In the genomic region with DNA sequence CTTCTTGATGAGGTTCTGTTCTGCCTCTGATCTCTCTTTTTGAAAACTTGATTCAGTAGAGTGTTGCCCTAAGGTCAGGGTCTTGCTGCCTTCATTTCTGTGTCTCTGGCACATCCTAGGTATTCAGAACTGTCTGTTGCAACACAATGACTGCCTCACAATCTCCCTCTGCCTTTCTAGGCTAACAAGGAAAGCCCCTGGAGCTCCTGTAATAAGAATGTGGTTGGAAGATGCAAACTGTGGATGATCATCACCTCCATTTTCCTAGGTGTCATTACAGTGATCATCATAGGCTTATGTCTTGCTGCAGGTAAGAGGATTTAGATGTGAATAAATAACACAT, we compare ENCODE assay signal across 16 cellular contexts. TPM values are rescaled to one million over a fixed set of nuclear protein-coding genes. Genes with fewer than 3 reads are reported as not detected.
A peak's percentile ranks its signal among the peaks of the same experiment; 100 is the strongest.
DNase-seq lines count a peak whose midpoint lies in the region; ATAC-seq, FAIRE-seq and TF ChIP-seq lines count a peak whose summit lies in the region.
"Had no signal": no experiment of that assay in that cellular context is flagged by ENCODE, and none has a peak within 500 bp of the region (broad histone marks: within the 10 kb centered on the region; RNA-seq: fewer than 3 reads in every experiment).

No MANE protein-coding gene starts in this region.

- H3K27ac ChIP-seq in DOHH2 (ENCODE audit: low read depth, low read length) (peak overlapping the region; percentile 80), OCI-LY3 (ENCODE audit: low read length) (no peak overlapping the region), gastroesophageal sphincter (no peak overlapping the region), pancreas (peak overlapping the region in 3 of 4 donors; percentile 6 to 89 (median 87)), Karpas-422 (ENCODE audit: low read length) (no peak overlapping the region)

- TF ChIP-seq EP300 in gastroesophageal sphincter (IDR thresholded peaks at IDR 0.05) = no peak

- DNase-seq in pancreas = no peak
- no peak for DNase-seq in NCI-H345 (lab: John Stamatoyannopoulos, UW)
- DNase-seq in Karpas-422 = no peak
- DNase-seq: activated CD8-positive, alpha-beta memory T cell treated with anti-CD3 and anti-CD28 coated beads for 24 hours; CD4-positive, CD25-positive, alpha-beta regulatory T cell; erythroblast; NCI-H2227 treated with DMSO at 0.1 percent for 48 hours; retina; T1000 had no signal

- TF ChIP-seq CTCF in DOHH2 (IDR thresholded peaks at IDR 0.05; ENCODE audit: low read depth, low read length, poor library complexity, severe bottlenecking) (no peak), OCI-LY3 (IDR thresholded peaks at IDR 0.05; ENCODE audit: low read depth, low read length) (no peak), gastroesophageal sphincter (IDR thresholded peaks at IDR 0.05) (no peak), pancreas (IDR thresholded peaks at IDR 0.05) (no peak)

- H3K9me2 ChIP-seq in DOHH2 (replicated peaks; ENCODE audit: control insufficient read depth, low read length) (no peaks in the 10 kb centered on the region), Karpas-422 (replicated peaks; ENCODE audit: insufficient read depth, low read length) (no peaks in the 10 kb centered on the region)

- H3K4me3 ChIP-seq in DOHH2 (ENCODE audit: low read length) = peak overlapping the region; percentile 60
- no peak overlapping the region for H3K4me3 ChIP-seq in OCI-LY3 (ENCODE audit: low read length)
- H3K4me3 ChIP-seq in gastroesophageal sphincter = no peak overlapping the region
- H3K4me3 ChIP-seq in pancreas = peak overlapping the region in 2 of 4 donors; percentile 51 to 71
- no peak overlapping the region for H3K4me3 ChIP-seq in Karpas-422 (ENCODE audit: low read length)

- no peak overlapping the region for H3K9ac ChIP-seq in OCI-LY3 (ENCODE audit: low read length)
- no peak overlapping the region for H3K9ac ChIP-seq in Karpas-422 (ENCODE audit: low read length)

- H3F3A ChIP-seq in DOHH2 (ENCODE audit: control insufficient read depth, insufficient read depth) = peaks cover 9% of the 10 kb centered on the region; the same call in 1 of the 2 replicates

- peaks cover 17% of the 10 kb centered on the region for H3K36me3 ChIP-seq in DOHH2 (ENCODE audit: control insufficient read depth, low read length)
- H3K36me3 ChIP-seq in OCI-LY3 (replicated peaks; ENCODE audit: low read depth, low read length) = no peaks in the 10 kb centered on the region
- no peaks in the 10 kb centered on the region for H3K36me3 ChIP-seq in gastroesophageal sphincter
- H3K36me3 ChIP-seq in pancreas = no peaks in the 10 kb centered on the region
- H3K36me3 ChIP-seq in Karpas-422 (ENCODE audit: insufficient read depth, low read length) = no peaks in the 10 kb centered on the region

- TF ChIP-seq POLR2A in gastroesophageal sphincter (IDR thresholded peaks at IDR 0.05) = no peak

- H3K4me2 ChIP-seq in DOHH2 (ENCODE audit: low read length) (peak overlapping the region; percentile 76), OCI-LY3 (ENCODE audit: low read length) (peak overlapping the region; percentile 21; the same call in 1 of the 2 replicates), Karpas-422 (ENCODE audit: low read depth, low read length, poor library complexity, severe bottlenecking) (no peak overlapping the region)

- no peak for FAIRE-seq in pancreas (lab: Jason Lieb, UNC)
- FAIRE-seq: G401.6 had no signal

- H2AFZ ChIP-seq in OCI-LY3 (ENCODE audit: low read depth, low read length) (0 out of 2 replicates have a peak overlapping the region, but pooled peaks have one; percentile 13), Karpas-422 (ENCODE audit: low read length) (no peak overlapping the region)

- peaks cover 46% of the 10 kb centered on the region for H3K4me1 ChIP-seq in DOHH2 (ENCODE audit: control insufficient read depth, low read length)
- H3K4me1 ChIP-seq in OCI-LY3 (ENCODE audit: low read length) = peaks cover 11% of the 10 kb centered on the region
- no peaks in the 10 kb centered on the region for H3K4me1 ChIP-seq in gastroesophageal sphincter
- H3K4me1 ChIP-seq in pancreas = peaks cover 3 to 42% (median 4%) of the 10 kb centered on the region in 3 donors
- peaks cover 6% of the 10 kb centered on the region for H3K4me1 ChIP-seq in Karpas-422 (ENCODE audit: low read length)

- intact Hi-C loops in pancreas (cut with DNase I) = no loop called here

- H4K20me1 ChIP-seq in DOHH2 (ENCODE audit: control insufficient read depth, insufficient read depth, low read depth, low read length) (no peaks in the 10 kb centered on the region), OCI-LY3 (ENCODE audit: insufficient read depth, low read length) (no peaks in the 10 kb centered on the region), Karpas-422 (ENCODE audit: insufficient read depth, low read depth, low read length) (no peaks in the 10 kb centered on the region)

- no peaks in the 10 kb centered on the region for H3K27me3 ChIP-seq in DOHH2 (ENCODE audit: control insufficient read depth, low read length)
- H3K27me3 ChIP-seq in OCI-LY3 (ENCODE audit: low read depth, low read length) = no peaks in the 10 kb centered on the region
- no peaks in the 10 kb centered on the region for H3K27me3 ChIP-seq in gastroesophageal sphincter
- H3K27me3 ChIP-seq in pancreas = no peaks in the 10 kb centered on the region
- H3K27me3 ChIP-seq in Karpas-422 (ENCODE audit: low read length) = no peaks in the 10 kb centered on the region

- peak; percentile 7 for ATAC-seq in gastroesophageal sphincter
- no peak for ATAC-seq in pancreas
- ATAC-seq in GM18502 (IDR thresholded peaks at IDR 0.05; ENCODE audit: poor library complexity, unreplicated experiment) = no peak
- no peak for ATAC-seq in GM18868 (IDR thresholded peaks at IDR 0.05; ENCODE audit: unreplicated experiment)

- peaks cover 43% of the 10 kb centered on the region for H3K79me2 ChIP-seq in DOHH2 (ENCODE audit: control insufficient read depth, low read length)
- no peaks in the 10 kb centered on the region for H3K79me2 ChIP-seq in OCI-LY3 (ENCODE audit: low read length)
- no peaks in the 10 kb centered on the region for H3K79me2 ChIP-seq in Karpas-422 (ENCODE audit: low read length)

- H3K9me3 ChIP-seq in DOHH2 (ENCODE audit: control insufficient read depth, insufficient read depth, low read length) (no peaks in the 10 kb centered on the region), OCI-LY3 (ENCODE audit: insufficient read depth, low read length) (no peaks in the 10 kb centered on the region), gastroesophageal sphincter (no peaks in the 10 kb centered on the region), pancreas (no peaks in the 10 kb centered on the region), Karpas-422 (ENCODE audit: low read length) (no peaks in the 10 kb centered on the region)

RNA-seq across cellular contexts. Expression of a gene that starts 7.0 kb away (rescaled TPM):
- total RNA-seq in gastroesophageal sphincter = 1 to 10 TPM; 1.6 to 3.4 (median 1.9) TPM
- 10 to 100 TPM; 16.1 to 51.7 (median 24.9) TPM for total RNA-seq in pancreas
- polyA plus RNA-seq in pancreas = 10 to 100 TPM in 1 of 2 donors, 1 to 10 TPM in 1; 9.7 to 11.2 TPM
- total RNA-seq in Karpas-422 (2014; rRNA removed; shearing (Covaris generic); ENCODE audit: low replicate concordance) = 0.07 and 0.52 TPM in 2 replicates

RNA-seq across cellular contexts. Expression of a gene that starts 39.9 kb away (rescaled TPM):
- total RNA-seq in gastroesophageal sphincter (under 1 TPM in 1 of 4 donors, not detected in 3; 0.42 TPM), pancreas (under 1 TPM in 2 of 6 donors, not detected in 4; 0.25 to 0.28 TPM)
- polyA plus RNA-seq in pancreas = under 1 TPM in 1 of 2 donors, not detected in 1; 0.07 TPM
- 39.2 and 130 TPM in 2 replicates for total RNA-seq in Karpas-422 (2014; rRNA removed; shearing (Covaris generic); ENCODE audit: low replicate concordance)
- total RNA-seq: HT1080 had no signal

RNA-seq across cellular contexts. Expression of a gene that starts 58.6 kb away (rescaled TPM):
- total RNA-seq in gastroesophageal sphincter (not detected), pancreas (under 1 TPM in 4 of 6 donors, not detected in 2; 0.04 to 0.14 (median 0.08) TPM)
- not detected for polyA plus RNA-seq in pancreas
- not detected in 2 replicates for total RNA-seq in Karpas-422 (2014; rRNA removed; shearing (Covaris generic); ENCODE audit: low replicate concordance)
- total RNA-seq: CD4-positive, CD25-positive, alpha-beta regulatory T cell had no signal
- polyA plus RNA-seq: CD4-positive, CD25-positive, alpha-beta regulatory T cell had no signal

Comparison
In these comparisons a context has a peak if more than half of its experiments do, and no peak if none do; other contexts are left out.
1. H3K27ac ChIP-seq: peak in DOHH2 (single experiment) and pancreas (3 of 4); none in OCI-LY3 (single experiment), gastroesophageal sphincter (0 of 4) and Karpas-422 (single experiment).
2. RNA of a gene that starts 39.9 kb away (total RNA-seq): 39.2 to 130 TPM in Karpas-422; 0.42 TPM in gastroesophageal sphincter and 0.25 to 0.28 TPM in pancreas; every median in the first group is over 10 times any median in the second.